In the genomic region with DNA sequence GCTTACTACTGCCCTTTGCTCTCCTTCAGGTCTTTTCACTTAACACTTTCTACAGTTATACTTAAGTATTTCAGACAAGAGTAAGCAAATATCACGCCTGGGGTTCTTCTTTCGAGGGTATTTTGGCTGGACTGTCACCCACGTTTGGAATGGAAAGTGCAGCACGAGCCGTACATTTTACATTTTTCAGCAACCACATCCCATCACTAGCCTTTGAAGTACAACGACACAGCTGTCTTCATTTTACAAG, we compare ENCODE assay signal across 8 cellular contexts. TPM values are rescaled to one million over a fixed set of nuclear protein-coding genes. Genes with fewer than 3 reads are reported as not detected.
DNase-seq lines count a peak whose midpoint lies in the region; ATAC-seq and TF ChIP-seq lines count a peak whose summit lies in the region.

No MANE protein-coding gene starts in this region.

- no peaks in the 10 kb centered on the region for H3K27me3 Mint-ChIP-seq in activated naive CD4-positive, alpha-beta T cell treated with anti-CD3 and anti-CD28 coated beads, Interleukin-2, amount 10 ng/mL, durations not matched to agents 7 days and 5 days

- TF ChIP-seq EP300 in transverse colon (IDR thresholded peaks at IDR 0.05; ENCODE audit: low read depth): no peak

- H3K9me3 Mint-ChIP-seq in activated naive CD4-positive, alpha-beta T cell treated with anti-CD3 and anti-CD28 coated beads, Interleukin-2, amount 10 ng/mL, durations not matched to agents 7 days and 5 days: no peaks in the 10 kb centered on the region

- in situ Hi-C loops in transverse colon (cut with MboI; ENCODE audit: low pct_ligation_motif_present in 1 of 4, low pct_unique_long_range_greater_than_20kb in 1 of 4, low sequenced_read_pairs in 3 of 4): no loop called here

- 1% methylated on average over 6 of the region's 6 CpGs for WGBS in right lobe of liver (ENCODE audit: insufficient coverage, low coverage, low lambda C conversion rate, missing lambda C conversion rate)
- WGBS in transverse colon (ENCODE audit: low coverage in 1 of 2), 2 donors: 0% methylated on average over 3 to 6 of the region's 6 CpGs

- H3K4me3 ChIP-seq in ascending aorta: peak overlapping the region; percentile 81 to 89
- peak overlapping the region; percentile 80 to 87 (median 84) for H3K4me3 ChIP-seq in right lobe of liver
- H3K4me3 ChIP-seq in transverse colon: peak overlapping the region; percentile 39 to 90 (median 85)

- H3K36me3 ChIP-seq in ascending aorta (no peaks in the 10 kb centered on the region), right lobe of liver (no peaks in the 10 kb centered on the region), transverse colon (peaks cover 0 to 5% (median 0%) of the 10 kb centered on the region in 4 donors)

- TF ChIP-seq CTCF in ascending aorta (IDR thresholded peaks at IDR 0.05) (no peak), right lobe of liver (IDR thresholded peaks at IDR 0.05) (no peak), transverse colon (IDR thresholded peaks at IDR 0.05) (no peak)

- H3K27ac ChIP-seq in ascending aorta (peak overlapping the region; percentile 99), right lobe of liver (peak overlapping the region; percentile 93 to 97 (median 94)), transverse colon (peak overlapping the region; percentile 98 to 100 (median 98))

- no peak for DNase-seq in activated naive CD4-positive, alpha-beta T cell treated with anti-CD3 and anti-CD28 coated beads, Interleukin-2, amount 10 ng/mL, durations not matched to agents 7 days and 5 days
- DNase-seq in activated naive CD4-positive, alpha-beta T cell treated with anti-CD3 and anti-CD28 coated beads, Interleukin-2, amount 50 U/mL, for 16 hours: no peak
- no peak for DNase-seq in ascending aorta (ENCODE audit: low spot score in 2 of 2)
- no peak for DNase-seq in right lobe of liver
- DNase-seq in transverse colon: no peak
- no peak for DNase-seq in NCI-H748 (lab: John Stamatoyannopoulos, UW; ENCODE audit: unreplicated experiment)
- DNase-seq in SKM-1 treated with dmso at 0.1 percent for 144 hours (lab: John Stamatoyannopoulos, UW; ENCODE audit: unreplicated experiment): no peak

- peak overlapping the region; percentile 99 for H3K27ac Mint-ChIP-seq in activated naive CD4-positive, alpha-beta T cell treated with anti-CD3 and anti-CD28 coated beads, Interleukin-2, amount 10 ng/mL, durations not matched to agents 7 days and 5 days

- peaks cover 14% of the 10 kb centered on the region for H3K36me3 Mint-ChIP-seq in activated naive CD4-positive, alpha-beta T cell treated with anti-CD3 and anti-CD28 coated beads, Interleukin-2, amount 10 ng/mL, durations not matched to agents 7 days and 5 days

- CTCF ChIA-PET in activated naive CD4-positive, alpha-beta T cell treated with anti-CD3 and anti-CD28 coated beads, Interleukin-2, amount 10 ng/mL, durations not matched to agents 7 days and 5 days (lab: Charles Lee): interaction anchor here (1.6 to 1.8 kb wide), 2 partner anchors 64 to 359 kb away, joined by 7 to 9 read pairs; partner anchors contain the start of gene NFKBIA

- peak overlapping the region; percentile 90 for H3K4me3 Mint-ChIP-seq in activated naive CD4-positive, alpha-beta T cell treated with anti-CD3 and anti-CD28 coated beads, Interleukin-2, amount 10 ng/mL, durations not matched to agents 7 days and 5 days

- TF ChIP-seq POLR2A in right lobe of liver (IDR thresholded peaks at IDR 0.05) (no peak), transverse colon (IDR thresholded peaks at IDR 0.05) (no peak)

- H3K4me1 Mint-ChIP-seq in activated naive CD4-positive, alpha-beta T cell treated with anti-CD3 and anti-CD28 coated beads, Interleukin-2, amount 10 ng/mL, durations not matched to agents 7 days and 5 days: peaks cover 39% of the 10 kb centered on the region

- no peaks in the 10 kb centered on the region for H3K27me3 ChIP-seq in ascending aorta
- no peaks in the 10 kb centered on the region for H3K27me3 ChIP-seq in right lobe of liver
- H3K27me3 ChIP-seq in transverse colon: no peaks in the 10 kb centered on the region

- ATAC-seq in right lobe of liver: no peak
- no peak for ATAC-seq in GM21825 (IDR thresholded peaks at IDR 0.05; ENCODE audit: unreplicated experiment)

- intact Hi-C loops in ascending aorta (cut with DNase I) (loop anchor here (1.0 to 10.0 kb wide), 8 partner anchors 63 to 779 kb away; partner anchors contain the start of genes BRMS1L, CFL2, NFKBIA and PRORP), right lobe of liver (cut with DNase I) (loop anchor here in 1 of 2 donors (5.0 kb wide), 1 partner anchor 77 kb away; the partner anchor contains the start of genes PPP2R3C and PRORP), transverse colon (cut with DNase I; ENCODE audit: low total_unique reads) (no loop called here)

- no peaks in the 10 kb centered on the region for H3K9me3 ChIP-seq in ascending aorta
- no peaks in the 10 kb centered on the region for H3K9me3 ChIP-seq in right lobe of liver
- H3K9me3 ChIP-seq in transverse colon: no peaks in the 10 kb centered on the region

- H3K4me1 ChIP-seq in ascending aorta (peaks cover 0 to 12% of the 10 kb centered on the region in 2 donors), right lobe of liver (peaks cover 0 to 30% (median 7%) of the 10 kb centered on the region in 4 donors), transverse colon (peaks cover 3 to 45% (median 31%) of the 10 kb centered on the region in 4 donors)

RNA-seq across cellular contexts. Expression of gene FAM177A1, which starts 0.3 kb away (rescaled TPM):
- 35.1 TPM for total RNA-seq in ascending aorta
- 10 to 100 TPM; 44.2 to 48.4 (median 47.2) TPM for total RNA-seq in right lobe of liver
- total RNA-seq in transverse colon: 100 to 1,000 TPM in 2 of 4 donors, 10 to 100 TPM in 2; 35.4 to 166 (median 120) TPM
